ENCODE assay signal across 8 cellular contexts in genomic region chr14:102774391-102775153, GRCh38. TPM values are rescaled to one million over a fixed set of nuclear protein-coding genes. Genes with fewer than 3 reads are reported as not detected.
DNase-seq lines count a peak whose midpoint lies in the region; ATAC-seq lines count a peak whose summit lies in the region.

No MANE protein-coding gene starts in this region.

- DNase-seq in NCI-H510A treated with DMSO at 0.1 percent for 48 hours (lab: John Stamatoyannopoulos, UW) (peak; percentile 78), NCI-H510A (lab: John Stamatoyannopoulos, UW) (no peak), NCI-H526 treated with DMSO at 0.1 percent for 48 hours (lab: John Stamatoyannopoulos, UW) (peak; percentile 57), dermis microvascular lymphatic vessel endothelial cell (ENCODE audit: low read depth in 2 of 2) (peak; percentile 45 to 73), lung microvascular endothelial cell (ENCODE audit: low read depth in 2 of 2) (peak; percentile 75 to 79)
- peak; percentile 53 for DNase-seq in activated CD4-positive, alpha-beta T cell treated with anti-CD3 and anti-CD28 coated beads, Interleukin-2, amount 50 U/mL, for 1 hour
- DNase-seq in stimulated activated CD8-positive, alpha-beta memory T cell treated with anti-CD3 and anti-CD28 coated beads, Interleukin-7, amount 100 ng/mL, for 48 hours (ENCODE audit: extremely low read depth in 1 of 2, low read depth in 1 of 2): peak; percentile 7 to 32

- peak; percentile 29 for ATAC-seq in HG03095 (IDR thresholded peaks at IDR 0.05; ENCODE audit: unreplicated experiment)

RNA-seq across cellular contexts. Expression of gene TRAF3, which starts 2.7 kb away (rescaled TPM):
- total RNA-seq in dermis microvascular lymphatic vessel endothelial cell: 12.8 and 17.3 TPM in 2 replicates
- 8.5 and 10.7 TPM in 2 replicates for total RNA-seq in lung microvascular endothelial cell
